Comparison of ENCODE assay signal across 1 cellular context in genomic region chr1:244970661-244971523, GRCh38.
TF ChIP-seq lines count a peak whose summit lies in the region.

No MANE protein-coding gene starts in this region.

TF ChIP-seq in HepG2, 621 proteins besides CTCF, POLR2A, EP300 and RAD21 (continued from another document and continues in another):
- TF ChIP-seq MTERF4 (CRISPR knock-in tag; IDR thresholded peaks at IDR 0.05): 0 out of 2 replicates have a peak, but pooled peaks have one; percentile 51
- no peak for TF ChIP-seq GABPA (IDR thresholded peaks at IDR 0.05; ENCODE audit: low read depth, low read length)
- no peak for TF ChIP-seq GABPA (CRISPR knock-in tag; IDR thresholded peaks at IDR 0.05; ENCODE audit: low read depth)
- peak; percentile 38; the same call in 1 of the 2 replicates for TF ChIP-seq FOSL2 (CRISPR knock-in tag; IDR thresholded peaks at IDR 0.05)
- TF ChIP-seq ZNF205 (CRISPR knock-in tag; IDR thresholded peaks at IDR 0.05): peak; percentile 80
- no peak for TF ChIP-seq CBX2 (IDR thresholded peaks at IDR 0.05; ENCODE audit: low read depth, low read length)
- TF ChIP-seq CBX2 (CRISPR knock-in tag; IDR thresholded peaks at IDR 0.05; ENCODE audit: low read depth): no peak
- TF ChIP-seq GATA4 (IDR thresholded peaks at IDR 0.05; ENCODE audit: borderline replicate concordance, low read depth): no peak
- no peak for TF ChIP-seq SP2 (CRISPR knock-in tag; IDR thresholded peaks at IDR 0.05)
- TF ChIP-seq ZNF605 (CRISPR knock-in tag; IDR thresholded peaks at IDR 0.05): peak; percentile 50
- TF ChIP-seq EEA1 (CRISPR knock-in tag; IDR thresholded peaks at IDR 0.05; ENCODE audit: borderline replicate concordance): no peak
- TF ChIP-seq ZBTB44 (CRISPR knock-in tag; IDR thresholded peaks at IDR 0.05): peak; percentile 72; the same call in 1 of the 2 replicates
- peak; percentile 96 for TF ChIP-seq ATF1 (CRISPR knock-in tag; IDR thresholded peaks at IDR 0.05)
- TF ChIP-seq NFIC (IDR thresholded peaks at IDR 0.05; ENCODE audit: low read length): no peak
- peak; percentile 38; the same call in 1 of the 2 replicates for TF ChIP-seq TFE3 (CRISPR knock-in tag; IDR thresholded peaks at IDR 0.05)
- no peak for TF ChIP-seq ZMAT5 (CRISPR knock-in tag; IDR thresholded peaks at IDR 0.05; ENCODE audit: borderline replicate concordance, low read depth)
- 0 out of 2 replicates have a peak, but pooled peaks have one; percentile 17 for TF ChIP-seq ZNF563 (CRISPR knock-in tag; IDR thresholded peaks at IDR 0.05)
- TF ChIP-seq ZSCAN21 (CRISPR knock-in tag; IDR thresholded peaks at IDR 0.05; ENCODE audit: borderline replicate concordance): peak; percentile 70; the same call in 1 of the 2 replicates
- TF ChIP-seq ZNF407 (CRISPR knock-in tag; IDR thresholded peaks at IDR 0.05; ENCODE audit: not compliant biosample characterization): no peak
- no peak for TF ChIP-seq DBP (CRISPR knock-in tag; IDR thresholded peaks at IDR 0.05; ENCODE audit: not compliant biosample characterization)
- no peak for TF ChIP-seq XBP1 (CRISPR knock-in tag; IDR thresholded peaks at IDR 0.05)
- no peak for TF ChIP-seq NR2F6 (IDR thresholded peaks at IDR 0.05)
- no peak for TF ChIP-seq NR2F6 (CRISPR knock-in tag; IDR thresholded peaks at IDR 0.05)
- TF ChIP-seq REST (IDR thresholded peaks at IDR 0.05; ENCODE audit: borderline replicate concordance in 1 of 2, low read depth in 1 of 2, low read length in 2 of 2): peak in 1 of 2 experiments; percentile 39; a peak in 1 of 4 replicates
- TF ChIP-seq SETDB1 (CRISPR knock-in tag; IDR thresholded peaks at IDR 0.05; ENCODE audit: borderline replicate concordance): no peak
- TF ChIP-seq AGO1 (IDR thresholded peaks at IDR 0.05; ENCODE audit: low read depth, low read length, poor library complexity, severe bottlenecking): no peak
- TF ChIP-seq ZNF333 (CRISPR knock-in tag; IDR thresholded peaks at IDR 0.05; ENCODE audit: borderline replicate concordance): no peak; the same call in 1 of the 2 replicates
- TF ChIP-seq ZNF609 (CRISPR knock-in tag; IDR thresholded peaks at IDR 0.05; ENCODE audit: borderline replicate concordance): no peak
- TF ChIP-seq ISL2 (CRISPR knock-in tag; IDR thresholded peaks at IDR 0.05): no peak
- no peak; the same call in 1 of the 2 replicates for TF ChIP-seq NFE2L2 (IDR thresholded peaks at IDR 0.05; ENCODE audit: low read length)
- TF ChIP-seq ZNF629 (CRISPR knock-in tag; conservative IDR thresholded peaks at IDR 0.05): no peak
- no peak; the same call in 1 of the 2 replicates for TF ChIP-seq SRY (CRISPR knock-in tag; IDR thresholded peaks at IDR 0.05)
- no peak for TF ChIP-seq BCL3 (CRISPR knock-in tag; IDR thresholded peaks at IDR 0.05)
- TF ChIP-seq BORCS8-MEF2B (CRISPR knock-in tag; IDR thresholded peaks at IDR 0.05): peak; percentile 68; the same call in 1 of the 2 replicates
